ENCODE assay signal across 9 cellular contexts in genomic region chr6:71190809-71191208, GRCh38.
DNase-seq lines count a peak whose midpoint lies in the region; ATAC-seq and TF ChIP-seq lines count a peak whose summit lies in the region.
"Had no signal": no experiment of that assay in that cellular context is flagged by ENCODE, and none has a peak within 500 bp of the region (broad histone marks: within the 10 kb centered on the region; RNA-seq: fewer than 3 reads in every experiment).

No MANE protein-coding gene starts in this region.

- H3K36me3 Mint-ChIP-seq in natural killer cell: no peaks in the 10 kb centered on the region
- no peaks in the 10 kb centered on the region for H3K36me3 Mint-ChIP-seq in natural killer cell treated with Interleukin-12 subunit alpha and Interleukin-12 subunit beta and Interleukin-15 and Interleukin-18, amount 100 ng/mL, for 72 hours

- intact Hi-C loops in natural killer cell (cut with micrococcal nuclease): loop anchor here (1.0 kb wide), 1 partner anchor 158 kb away; no protein-coding TSS in a partner anchor

- no peak overlapping the region for H3K4me3 Mint-ChIP-seq in natural killer cell
- H3K4me3 Mint-ChIP-seq in natural killer cell treated with Interleukin-12 subunit alpha and Interleukin-12 subunit beta and Interleukin-15 and Interleukin-18, amount 100 ng/mL, for 72 hours: no peak overlapping the region

- no peak overlapping the region for H3K4me3 ChIP-seq in fibroblast of the aortic adventitia (ENCODE audit: low read depth, low read length)

- no peaks in the 10 kb centered on the region for H3K4me1 Mint-ChIP-seq in natural killer cell
- H3K4me1 Mint-ChIP-seq in natural killer cell treated with Interleukin-12 subunit alpha and Interleukin-12 subunit beta and Interleukin-15 and Interleukin-18, amount 100 ng/mL, for 72 hours (ENCODE audit: low read depth in 2 of 2): no peaks in the 10 kb centered on the region

- H3K27ac Mint-ChIP-seq in natural killer cell: no peak overlapping the region
- no peak overlapping the region for H3K27ac Mint-ChIP-seq in natural killer cell treated with Interleukin-12 subunit alpha and Interleukin-12 subunit beta and Interleukin-15 and Interleukin-18, amount 100 ng/mL, for 72 hours

- ATAC-seq in natural killer cell (no peak), GM18498 (IDR thresholded peaks at IDR 0.05; ENCODE audit: unreplicated experiment) (no peak)
- no peak for ATAC-seq in natural killer cell treated with Interleukin-12 subunit alpha and Interleukin-12 subunit beta and Interleukin-15 and Interleukin-18, amount 100 ng/mL, for 72 hours

- H3K9me3 Mint-ChIP-seq in natural killer cell: no peaks in the 10 kb centered on the region
- no peaks in the 10 kb centered on the region for H3K9me3 Mint-ChIP-seq in natural killer cell treated with Interleukin-12 subunit alpha and Interleukin-12 subunit beta and Interleukin-15 and Interleukin-18, amount 100 ng/mL, for 72 hours

- TF ChIP-seq CTCF in natural killer cell (IDR thresholded peaks at IDR 0.05): peak; percentile 55
- no peak for TF ChIP-seq CTCF in fibroblast of the aortic adventitia (IDR thresholded peaks at IDR 0.05; ENCODE audit: insufficient read depth, low read length)

- DNase-seq in natural killer cell (no peak), RPMI7951 (ENCODE audit: low read depth) (peak; percentile 41), fibroblast of the aortic adventitia (ENCODE audit: low read depth) (peak; percentile 73), NCI-H2081 (lab: John Stamatoyannopoulos, UW) (no peak), AG08396 (ENCODE audit: low spot score) (no peak)
- no peak for DNase-seq in natural killer cell treated with Interleukin-12 subunit alpha and Interleukin-12 subunit beta and Interleukin-15 and Interleukin-18, amount 100 ng/mL, for 72 hours (ENCODE audit: low spot score)
- DNase-seq in stimulated activated CD4-positive, alpha-beta T cell treated with anti-CD3 and anti-CD28 coated beads, Interleukin-4, amount 100 ng/mL, for 1 hour: no peak
- DNase-seq: effector CD8-positive, alpha-beta T cell had no signal

- H3K27me3 Mint-ChIP-seq in natural killer cell (ENCODE audit: low read depth in 2 of 2): peaks cover 0 to 13% of the 10 kb centered on the region in 2 donors
- peaks cover 9 to 28% of the 10 kb centered on the region in 2 donors for H3K27me3 Mint-ChIP-seq in natural killer cell treated with Interleukin-12 subunit alpha and Interleukin-12 subunit beta and Interleukin-15 and Interleukin-18, amount 100 ng/mL, for 72 hours

Comparison
In these comparisons a context has a peak if more than half of its experiments do, and no peak if none do; other contexts are left out.
1. DNase-seq: peak in RPMI7951 (single experiment) and fibroblast of the aortic adventitia (single experiment); none in natural killer cell (single experiment), natural killer cell treated with Interleukin-12 subunit alpha and Interleukin-12 subunit beta and Interleukin-15 and Interleukin-18, amount 100 ng/mL, for 72 hours (single experiment), NCI-H2081 (0 of 2), stimulated activated CD4-positive, alpha-beta T cell treated with anti-CD3 and anti-CD28 coated beads, Interleukin-4, amount 100 ng/mL, for 1 hour (single experiment) and AG08396 (single experiment).